Comparison of ENCODE assay signal across 38 cellular contexts in the genomic region with DNA sequence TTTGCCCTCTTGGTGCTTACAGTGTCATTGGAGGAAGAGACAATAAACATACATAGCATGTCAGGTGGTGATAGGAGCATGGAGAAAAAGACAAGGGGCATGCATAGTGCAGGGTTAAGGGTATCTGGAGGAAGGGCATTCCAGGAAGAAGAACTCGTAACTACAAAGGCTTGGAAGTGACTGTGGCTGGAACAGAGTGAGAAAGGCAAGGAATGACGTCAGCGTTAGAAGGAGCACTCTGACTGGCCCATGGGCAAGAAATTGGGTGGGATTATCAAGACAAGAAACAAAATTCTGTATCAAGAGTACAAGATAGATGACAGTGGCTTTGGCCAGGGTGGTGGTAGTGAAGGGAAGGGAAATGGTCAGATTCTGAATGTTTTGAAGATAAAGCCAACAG. TPM values are rescaled to one million over a fixed set of nuclear protein-coding genes. Genes with fewer than 3 reads are reported as not detected.
"Had no signal": no experiment of that assay in that cellular context is flagged by ENCODE, and none has a peak within 500 bp of the region (broad histone marks: within the 10 kb centered on the region; RNA-seq: fewer than 3 reads in every experiment).

No MANE protein-coding gene starts in this region.

- DNase-seq: Karpas-422, Kasumi-1, KG1, MG63, MM.1S, MV-4-11, NCI-H1048, NCI-H1092, NCI-H1092 treated with DMSO at 0.1 percent for 48 hours, NCI-H1105, NCI-H1105 treated with DMSO at 0.1 percent for 48 hours, NCI-H1417, NCI-H1417 treated with DMSO at 0.1 percent for 48 hours, NCI-H1436, NCI-H1436 treated with DMSO at 0.1 percent for 48 hours, NCI-H146, NCI-H1694, NCI-H1694 treated with DMSO at 0.1 percent for 48 hours, NCI-H187, NCI-H187 treated with DMSO at 0.1 percent for 48 hours, NCI-H1930, NCI-H2029, NCI-H2029 treated with DMSO at 0.1 percent for 48 hours, NCI-H2081, NCI-H2081 treated with DMSO at 0.1 percent for 48 hours, NCI-H2107, NCI-H2171, NCI-H2171 treated with DMSO at 0.1 percent for 48 hours, NCI-H2227 treated with DMSO at 0.1 percent for 48 hours, NCI-H226, NCI-H345, NCI-H446, NCI-H446 treated with DMSO at 0.1 percent for 48 hours, NCI-H510A had no signal

- H3K4me2 ChIP-seq: KMS-11 had no signal

- H3K9ac ChIP-seq: KMS-11 had no signal

- H3K27ac ChIP-seq: KMS-11 had no signal

- H3K27me3 ChIP-seq: MG63 had no signal

- H3K36me3 ChIP-seq: MG63 had no signal

- H3K4me3 ChIP-seq: MG63 had no signal

- H3K9me3 ChIP-seq: MG63 had no signal

RNA-seq across cellular contexts. Expression of gene SMIM17, which starts 11.2 kb away (rescaled TPM):
- total RNA-seq: MCF 10A had no signal

RNA-seq across cellular contexts. Expression of gene ZNF835, which starts 17.4 kb away (rescaled TPM):
- total RNA-seq: LHCN-M2, MCF 10A, NCI-H460 had no signal
